Comparison of ENCODE assay signal across 15 cellular contexts in the genomic region with DNA sequence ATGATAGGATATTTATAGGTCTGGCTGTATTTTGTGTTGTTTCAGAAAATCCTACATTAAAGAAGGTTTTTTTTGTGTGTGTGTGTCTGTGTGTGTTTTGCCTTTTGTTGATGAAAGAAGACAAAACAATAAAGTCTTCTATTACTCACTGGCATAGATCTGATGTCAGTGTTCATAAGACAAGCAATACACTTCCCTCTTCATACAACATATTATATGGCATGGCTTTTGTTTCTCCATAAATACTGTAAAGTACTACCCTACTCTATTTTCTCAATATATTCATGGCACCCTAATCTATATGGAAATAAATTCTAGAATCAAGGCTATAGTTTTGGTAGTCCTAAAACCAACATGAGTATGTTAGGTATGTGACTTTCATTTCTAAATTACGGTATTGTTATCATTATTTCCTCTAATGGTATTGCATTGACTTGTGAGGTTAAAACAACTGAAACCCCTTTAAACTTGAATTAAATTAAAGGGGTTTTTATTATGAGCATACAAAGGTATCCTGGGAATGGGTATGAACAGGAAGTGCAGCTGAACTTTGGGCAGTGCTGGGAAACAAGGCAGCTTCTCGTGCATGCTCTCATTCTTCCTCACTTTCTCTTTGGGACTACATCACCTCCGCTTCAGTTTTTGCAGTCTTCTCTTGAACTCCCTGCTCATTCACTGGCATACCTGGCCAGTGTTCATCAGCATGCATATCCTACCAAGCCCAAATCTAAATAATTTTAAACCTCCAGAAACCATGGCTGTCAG.
DNase-seq lines count a peak whose midpoint lies in the region; TF ChIP-seq lines count a peak whose summit lies in the region.
"Had no signal": no experiment of that assay in that cellular context is flagged by ENCODE, and none has a peak within 500 bp of the region (broad histone marks: within the 10 kb centered on the region; RNA-seq: fewer than 3 reads in every experiment).

No MANE protein-coding gene starts in this region.

- peaks cover under 1% of the 10 kb centered on the region for H3K27me3 Mint-ChIP-seq in endothelial cell (ENCODE audit: unreplicated experiment)
- H3K27me3 Mint-ChIP-seq: naive thymus-derived CD8-positive, alpha-beta T cell had no signal

- DNase-seq in endothelial cell (ENCODE audit: low spot score): no peak
- peak; percentile 52 to 62 for DNase-seq in lung microvascular endothelial cell (ENCODE audit: low read depth in 2 of 2)
- no peak for DNase-seq in substantia nigra (lab: John Stamatoyannopoulos, UW)
- no peak for DNase-seq in NCI-H146 treated with DMSO at 0.1 percent for 48 hours (lab: John Stamatoyannopoulos, UW; ENCODE audit: unreplicated experiment)
- no peak for DNase-seq in effector memory CD4-positive, alpha-beta T cell
- no peak for DNase-seq in posterior vena cava (ENCODE audit: low spot score)
- DNase-seq: activated CD4-positive, CD25-positive, alpha-beta regulatory T cell treated with anti-CD3 and anti-CD28 coated beads, Interleukin-2, amount 50 U/mL, for 72 hours; activated gamma-delta T cell treated with Interleukin-2 at 50 U/mL for 16 hours; AML-193; amygdala; naive thymus-derived CD8-positive, alpha-beta T cell; NCI-H1436 treated with DMSO at 0.1 percent for 48 hours; stimulated activated naive CD4-positive, alpha-beta T cell treated with Interleukin-2 at 50 U/mL for 16 hours; T-helper 9 cell had no signal

- H3K4me3 Mint-ChIP-seq in endothelial cell (ENCODE audit: unreplicated experiment): no peak overlapping the region
- H3K4me3 Mint-ChIP-seq: naive thymus-derived CD8-positive, alpha-beta T cell had no signal

- H3K36me3 ChIP-seq in effector memory CD4-positive, alpha-beta T cell (ENCODE audit: control insufficient read depth, insufficient read depth, low read length): no peaks in the 10 kb centered on the region

- peaks cover 48% of the 10 kb centered on the region for H3K4me1 Mint-ChIP-seq in endothelial cell (ENCODE audit: unreplicated experiment)

- H3K36me3 Mint-ChIP-seq in endothelial cell (ENCODE audit: low read depth, unreplicated experiment): peaks cover 7% of the 10 kb centered on the region
- H3K36me3 Mint-ChIP-seq: naive thymus-derived CD8-positive, alpha-beta T cell had no signal

- no peaks in the 10 kb centered on the region for H3K9me3 ChIP-seq in effector memory CD4-positive, alpha-beta T cell (ENCODE audit: control insufficient read depth, low read length)

- H3K9me3 Mint-ChIP-seq in endothelial cell (ENCODE audit: unreplicated experiment): no peaks in the 10 kb centered on the region
- H3K9me3 Mint-ChIP-seq: naive thymus-derived CD8-positive, alpha-beta T cell had no signal

- H3K4me3 ChIP-seq in effector memory CD4-positive, alpha-beta T cell (ENCODE audit: insufficient read depth, low read depth, low read length, poor library complexity, severe bottlenecking): no peak overlapping the region

- H3K27me3 ChIP-seq in effector memory CD4-positive, alpha-beta T cell (replicated peaks; ENCODE audit: control insufficient read depth, insufficient read depth, low read length, poor library complexity, severe bottlenecking): no peaks in the 10 kb centered on the region

- intact Hi-C loops in posterior vena cava (cut with DNase I): no loop called here

- H3K27ac ChIP-seq in VCaP (peak overlapping the region; percentile 39; the same call in 1 of the 2 replicates), substantia nigra (ENCODE audit: low read depth, low read length, poor library complexity, severe bottlenecking) (peak overlapping the region; percentile 74)
- H3K27ac ChIP-seq in effector memory CD4-positive, alpha-beta T cell (ENCODE audit: insufficient read depth, low read length, poor library complexity, severe bottlenecking): no peak overlapping the region

- no peak for TF ChIP-seq CTCF in VCaP (conservative IDR thresholded peaks at IDR 0.05)
- TF ChIP-seq CTCF in endothelial cell (IDR thresholded peaks at IDR 0.05; ENCODE audit: unreplicated experiment): no peak

- H3K27ac Mint-ChIP-seq in endothelial cell (ENCODE audit: unreplicated experiment): peak overlapping the region; percentile 82
- H3K27ac Mint-ChIP-seq: naive thymus-derived CD8-positive, alpha-beta T cell had no signal

- no peaks in the 10 kb centered on the region for H3K4me1 ChIP-seq in effector memory CD4-positive, alpha-beta T cell (ENCODE audit: control insufficient read depth, insufficient read depth, low read length, poor library complexity, severe bottlenecking)

Comparison
In these comparisons a context has a peak if more than half of its experiments do, and no peak if none do; other contexts are left out.
1. DNase-seq: peak in lung microvascular endothelial cell (2 of 2); none in endothelial cell (single experiment), substantia nigra (0 of 49), NCI-H146 treated with DMSO at 0.1 percent for 48 hours (single experiment), effector memory CD4-positive, alpha-beta T cell (0 of 3) and posterior vena cava (single experiment).